12 cellular contexts compared by ENCODE assay signal in the genomic region with DNA sequence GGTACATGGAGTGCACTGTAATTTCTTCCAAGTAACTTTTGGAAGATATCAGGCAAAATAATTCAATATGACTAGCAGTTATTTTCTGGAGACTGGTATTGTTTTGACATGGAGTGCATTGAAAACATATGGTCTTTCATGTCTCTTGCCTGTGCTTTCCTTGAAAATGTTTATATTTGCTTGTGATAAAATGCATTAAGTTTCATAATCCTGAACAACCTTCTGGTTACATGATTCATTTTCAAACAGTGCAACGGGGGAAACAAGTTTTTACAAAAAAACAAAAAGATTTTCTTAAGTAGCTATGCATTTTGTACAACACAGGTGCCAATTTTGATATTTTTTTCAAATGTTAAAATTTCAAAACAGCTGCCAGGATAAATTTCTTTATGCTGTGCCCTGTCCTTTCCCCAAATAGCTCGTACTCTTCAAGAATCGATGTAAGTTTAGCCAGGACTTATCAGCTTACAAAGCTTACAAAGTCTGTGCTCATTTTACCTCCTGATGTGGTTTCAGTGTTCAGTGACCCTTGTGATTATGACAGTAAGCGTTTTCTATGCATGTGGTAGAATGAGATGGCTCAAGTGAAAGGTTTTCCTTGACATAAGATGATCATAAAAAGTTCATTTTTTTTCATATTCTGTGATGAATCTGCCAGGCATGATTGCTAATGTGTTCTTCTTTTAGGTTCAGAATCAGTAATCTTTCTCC.
DNase-seq lines count a peak whose midpoint lies in the region; ATAC-seq and TF ChIP-seq lines count a peak whose summit lies in the region.
"Had no signal": no experiment of that assay in that cellular context is flagged by ENCODE, and none has a peak within 500 bp of the region (broad histone marks: within the 10 kb centered on the region; RNA-seq: fewer than 3 reads in every experiment).

No MANE protein-coding gene starts in this region.

- no peak for TF ChIP-seq CTCF in CD4-positive, alpha-beta T cell (IDR thresholded peaks at IDR 0.05)

- no peaks in the 10 kb centered on the region for H3K36me3 Mint-ChIP-seq in CD4-positive, alpha-beta T cell (ENCODE audit: low read depth)

- no peak overlapping the region for H3K4me3 Mint-ChIP-seq in CD4-positive, alpha-beta T cell

- no peaks in the 10 kb centered on the region for H3K9me3 Mint-ChIP-seq in CD4-positive, alpha-beta T cell

- CTCF ChIA-PET in CD4-positive, alpha-beta T cell (lab: Charles Lee): interaction anchor here (0.7 kb wide), 1 partner anchor 282 kb away, joined by 3 read pairs; the partner anchor contains the start of gene ITGA4

- no peak for ATAC-seq in CD4-positive, alpha-beta T cell (ENCODE audit: poor library complexity)
- ATAC-seq in GM21360 (IDR thresholded peaks at IDR 0.05; ENCODE audit: unreplicated experiment): peak; percentile 67
- ATAC-seq: esophagus mucosa had no signal

- intact Hi-C loops in CD4-positive, alpha-beta T cell (cut with DNase I, micrococcal nuclease): loop anchor here in 1 of 2 experiments (5.0 to 10.0 kb wide), 2 partner anchors 50 to 282 kb away; partner anchors contain the start of gene ITGA4

- peak overlapping the region; percentile 51 for H3K27ac Mint-ChIP-seq in CD4-positive, alpha-beta T cell

- in situ Hi-C loops in ACHN (cut with HindIII; ENCODE audit: low pct_ligation_motif_present, low pct_unique_long_range_greater_than_20kb, low sequenced_read_pairs): no loop called here

- no peaks in the 10 kb centered on the region for H3K27me3 ChIP-seq in CD4-positive, alpha-beta T cell (ENCODE audit: control insufficient read depth, insufficient read depth, low read length)

- H3K27ac ChIP-seq in CD4-positive, alpha-beta T cell (ENCODE audit: low read depth, low read length): no peak overlapping the region
- H3K27ac ChIP-seq: C4-2B had no signal

- DNase-seq in CD4-positive, alpha-beta T cell: no peak
- DNase-seq in NCI-H82 treated with DMSO at 0.1 percent for 48 hours (lab: John Stamatoyannopoulos, UW; ENCODE audit: unreplicated experiment) (peak; percentile 20), fibroblast of peridontal ligament (ENCODE audit: extremely low read depth) (peak; percentile 71), SW480 (ENCODE audit: low spot score) (no peak), NCI-H2107 treated with DMSO at 0.1 percent for 48 hours (lab: John Stamatoyannopoulos, UW; ENCODE audit: unreplicated experiment) (no peak), islet precursor cell (no peak), ACHN (no peak)
- DNase-seq: amniotic stem cell, NCI-H1694 treated with DMSO at 0.1 percent for 48 hours had no signal

- POLR2A ChIA-PET in CD4-positive, alpha-beta T cell (lab: Charles Lee): no interaction called here

- no peaks in the 10 kb centered on the region for H3K9me3 ChIP-seq in CD4-positive, alpha-beta T cell (ENCODE audit: control insufficient read depth, low read length)

- H3K4me1 Mint-ChIP-seq in CD4-positive, alpha-beta T cell (ENCODE audit: low read depth): peaks cover 69% of the 10 kb centered on the region

- no peaks in the 10 kb centered on the region for H3K27me3 Mint-ChIP-seq in CD4-positive, alpha-beta T cell

Comparison
In these comparisons a context has a peak if more than half of its experiments do, and no peak if none do; other contexts are left out.
1. DNase-seq: peak in NCI-H82 treated with DMSO at 0.1 percent for 48 hours (single experiment) and fibroblast of peridontal ligament (single experiment); none in CD4-positive, alpha-beta T cell (0 of 10), SW480 (single experiment), NCI-H2107 treated with DMSO at 0.1 percent for 48 hours (single experiment), islet precursor cell (single experiment) and ACHN (single experiment).